ENCODE assay signal across 18 cellular contexts in the genomic region with DNA sequence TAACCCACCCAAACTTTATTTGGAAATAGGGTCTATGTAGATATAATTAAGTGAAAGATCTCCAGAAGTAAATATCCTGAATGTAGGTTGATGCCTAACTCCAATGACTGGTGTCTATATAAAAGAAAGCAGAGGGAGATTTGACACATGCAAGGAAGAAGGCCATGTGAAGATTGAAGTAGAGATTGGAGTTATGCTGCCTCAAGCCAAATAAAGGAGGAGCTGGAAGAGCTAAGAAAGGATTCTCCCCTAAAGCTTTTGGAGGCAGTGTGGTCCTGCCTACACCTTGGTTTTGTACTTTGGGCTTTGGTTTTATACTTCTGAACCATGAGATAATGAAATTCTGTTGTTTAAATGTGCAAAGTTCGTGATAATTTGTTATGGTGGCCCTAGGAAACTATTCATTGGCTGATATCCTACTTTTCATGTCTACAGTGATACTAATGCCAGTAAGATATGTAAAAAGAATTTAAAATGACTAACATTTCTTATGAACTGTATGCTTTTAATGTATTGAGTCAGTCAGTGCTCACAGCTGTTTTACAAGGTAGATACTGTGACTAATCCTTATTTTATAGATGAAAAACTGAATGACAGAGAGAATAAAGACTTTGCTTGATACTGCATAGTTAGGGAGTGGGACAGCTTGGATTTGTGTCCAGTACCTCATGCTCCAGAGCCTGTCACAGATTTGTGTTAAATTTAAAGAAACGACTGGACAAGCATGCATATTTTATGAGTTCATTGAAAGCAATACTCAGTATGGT. TPM values are rescaled to one million over a fixed set of nuclear protein-coding genes. Genes with fewer than 3 reads are reported as not detected.
"Had no signal": no experiment of that assay in that cellular context is flagged by ENCODE, and none has a peak within 500 bp of the region (broad histone marks: within the 10 kb centered on the region; RNA-seq: fewer than 3 reads in every experiment).

No MANE protein-coding gene starts in this region.

- H3K4me1 ChIP-seq: ascending aorta, breast epithelium, lower lobe of right lung, parathyroid adenoma, upper lobe of right lung had no signal

- H3K4me3 ChIP-seq: ascending aorta, breast epithelium, hepatocyte, lower lobe of right lung, upper lobe of right lung had no signal

- H3K36me3 Mint-ChIP-seq: activated naive CD4-positive, alpha-beta T cell treated with anti-CD3 and anti-CD28 coated beads, Interleukin-2, amount 50 U/mL, for 24 hours; natural killer cell had no signal

- H3K9ac ChIP-seq: parathyroid adenoma had no signal

- H3K27me3 Mint-ChIP-seq: activated naive CD4-positive, alpha-beta T cell treated with anti-CD3 and anti-CD28 coated beads, Interleukin-2, amount 50 U/mL, for 24 hours had no signal

- H3K4me3 Mint-ChIP-seq: activated naive CD4-positive, alpha-beta T cell treated with anti-CD3 and anti-CD28 coated beads, Interleukin-2, amount 50 U/mL, for 24 hours; natural killer cell had no signal

- H3K4me2 ChIP-seq: hepatocyte had no signal

- ATAC-seq: lower lobe of right lung, natural killer cell, upper lobe of right lung had no signal

- DNase-seq: activated CD4-positive, alpha-beta T cell treated with anti-CD3 and anti-CD28 coated beads, Interleukin-2, amount 50 U/mL, for 1 hour; activated CD8-positive, alpha-beta memory T cell treated with anti-CD3 and anti-CD28 coated beads, Interleukin-2, amount 50 U/mL, for 4 hours; activated effector memory CD4-positive, alpha-beta T cell treated with anti-CD3 and anti-CD28 coated beads, Interleukin-2, amount 50 U/mL, for 16 hours; activated T-cell treated with anti-CD3 and anti-CD28 coated beads, Interleukin-2, amount 50 U/mL, for 48 hours; cerebellar nuclear complex; cortex of kidney; lower lobe of right lung; natural killer cell; stimulated activated CD8-positive, alpha-beta memory T cell treated with anti-CD3 and anti-CD28 coated beads, Interleukin-4, amount 100 ng/mL, for 48 hours; stimulated activated naive CD4-positive, alpha-beta T cell; T-helper 1 cell; T-helper 9 cell; upper lobe of right lung had no signal

- H2AFZ ChIP-seq: hepatocyte, parathyroid adenoma had no signal

- H3K27ac ChIP-seq: ascending aorta, breast epithelium, hepatocyte, lower lobe of right lung, parathyroid adenoma, upper lobe of right lung had no signal

- H3K4me1 Mint-ChIP-seq: activated naive CD4-positive, alpha-beta T cell treated with anti-CD3 and anti-CD28 coated beads, Interleukin-2, amount 50 U/mL, for 24 hours; natural killer cell had no signal

- H3K9me3 ChIP-seq: ascending aorta, breast epithelium, lower lobe of right lung, upper lobe of right lung had no signal

- H3K36me3 ChIP-seq: ascending aorta, breast epithelium, lower lobe of right lung, upper lobe of right lung had no signal

- H3K27ac Mint-ChIP-seq: activated naive CD4-positive, alpha-beta T cell treated with anti-CD3 and anti-CD28 coated beads, Interleukin-2, amount 50 U/mL, for 24 hours; natural killer cell had no signal

- H3K79me2 ChIP-seq: hepatocyte, parathyroid adenoma had no signal

- H3K27me3 ChIP-seq: ascending aorta, hepatocyte, upper lobe of right lung had no signal

- H3K9me3 Mint-ChIP-seq: activated naive CD4-positive, alpha-beta T cell treated with anti-CD3 and anti-CD28 coated beads, Interleukin-2, amount 50 U/mL, for 24 hours; natural killer cell had no signal

RNA-seq across cellular contexts. Expression of a gene that starts 5.9 kb away (rescaled TPM):
- total RNA-seq: ascending aorta, hepatocyte had no signal
